Comparison of ENCODE assay signal across 26 cellular contexts in genomic region chr1:230129341-230129740, GRCh38.
"Had no signal": no experiment of that assay in that cellular context is flagged by ENCODE, and none has a peak within 500 bp of the region (broad histone marks: within the 10 kb centered on the region; RNA-seq: fewer than 3 reads in every experiment).

No MANE protein-coding gene starts in this region.

- H3K4me3 Mint-ChIP-seq: activated B cell treated with CpG ODN at 0.5 μM for 24 hours; activated CD4-positive, alpha-beta T cell treated with anti-CD3 and anti-CD28 coated beads for 36 hours; activated naive CD4-positive, alpha-beta T cell treated with anti-CD3 and anti-CD28 coated beads for 36 hours; activated naive CD8-positive, alpha-beta T cell treated with anti-CD3 and anti-CD28 coated beads for 36 hours; activated T-helper 1 cell treated with anti-CD3 and anti-CD28 coated beads, Interleukin-12 subunit alpha, Interleukin-12 subunit beta, Interleukin-2, Interleukin-4 antibody, amounts not matched to agents 30 ng/mL and 10 ng/mL and 1 ng/mL, durations not matched to agents 14 hours and 24 hours and 36 hours had no signal

- H3K27ac ChIP-seq: foreskin keratinocyte, heart right ventricle, left lung, lower lobe of right lung, neutrophil, skin epidermis, suprapubic skin had no signal

- H3K9me3 ChIP-seq: ascending aorta, heart right ventricle, left lung, lower lobe of right lung, neutrophil, suprapubic skin, tibial nerve had no signal

- H3K4me3 ChIP-seq: ascending aorta, heart right ventricle, left lung, lower lobe of right lung, skin epidermis, suprapubic skin, tibial nerve had no signal

- H3K27me3 Mint-ChIP-seq: activated B cell treated with CpG ODN at 0.5 μM for 24 hours; activated CD4-positive, alpha-beta T cell treated with anti-CD3 and anti-CD28 coated beads for 36 hours; activated naive CD8-positive, alpha-beta T cell treated with anti-CD3 and anti-CD28 coated beads for 36 hours; progenitor cell of endocrine pancreas had no signal

- DNase-seq: activated B cell treated with CpG ODN at 0.5 μM for 24 hours; activated CD4-positive, alpha-beta T cell treated with anti-CD3 and anti-CD28 coated beads for 36 hours; activated effector memory CD4-positive, alpha-beta T cell treated with anti-CD3 and anti-CD28 coated beads, Interleukin-2, amount 50 U/mL, for 16 hours; activated naive CD4-positive, alpha-beta T cell treated with anti-CD3 and anti-CD28 coated beads for 36 hours; activated naive CD8-positive, alpha-beta T cell treated with anti-CD3 and anti-CD28 coated beads for 36 hours; activated T-cell treated with anti-CD3 and anti-CD28 coated beads for 4 hours; caudate nucleus; foreskin keratinocyte; heart right ventricle; left lung; lower lobe of right lung; mesendoderm; natural killer cell; stimulated activated CD4-positive, alpha-beta T cell treated with anti-CD3 and anti-CD28 coated beads, Interleukin-4, amount 100 ng/mL, for 4 hours; stimulated activated CD8-positive, alpha-beta memory T cell treated with anti-CD3 and anti-CD28 coated beads, Interleukin-4, amount 100 ng/mL, for 48 hours; stimulated activated naive CD4-positive, alpha-beta T cell; SW 1271; T-helper 2 cell had no signal

- H3K27ac Mint-ChIP-seq: activated CD4-positive, alpha-beta T cell treated with anti-CD3 and anti-CD28 coated beads for 36 hours; activated naive CD4-positive, alpha-beta T cell treated with anti-CD3 and anti-CD28 coated beads for 36 hours; progenitor cell of endocrine pancreas had no signal

- H3K9me3 Mint-ChIP-seq: activated B cell treated with CpG ODN at 0.5 μM for 24 hours; activated naive CD4-positive, alpha-beta T cell treated with anti-CD3 and anti-CD28 coated beads for 36 hours; activated naive CD8-positive, alpha-beta T cell treated with anti-CD3 and anti-CD28 coated beads for 36 hours; activated T-helper 1 cell treated with anti-CD3 and anti-CD28 coated beads, Interleukin-12 subunit alpha, Interleukin-12 subunit beta, Interleukin-2, Interleukin-4 antibody, amounts not matched to agents 30 ng/mL and 10 ng/mL and 1 ng/mL, durations not matched to agents 14 hours and 24 hours and 36 hours; natural killer cell had no signal

- H3K27me3 ChIP-seq: ascending aorta, foreskin keratinocyte, heart right ventricle, left lung, neutrophil, suprapubic skin, tibial nerve had no signal

- ATAC-seq: activated CD4-positive, alpha-beta T cell treated with anti-CD3 and anti-CD28 coated beads for 36 hours; foreskin keratinocyte; heart right ventricle; left lung; lower lobe of right lung; natural killer cell; sciatic nerve had no signal

- H3K36me3 Mint-ChIP-seq: natural killer cell had no signal

- H3K36me3 ChIP-seq: ascending aorta, left lung, neutrophil, suprapubic skin, tibial nerve had no signal
